8 cellular contexts compared by ENCODE assay signal in the genomic region with DNA sequence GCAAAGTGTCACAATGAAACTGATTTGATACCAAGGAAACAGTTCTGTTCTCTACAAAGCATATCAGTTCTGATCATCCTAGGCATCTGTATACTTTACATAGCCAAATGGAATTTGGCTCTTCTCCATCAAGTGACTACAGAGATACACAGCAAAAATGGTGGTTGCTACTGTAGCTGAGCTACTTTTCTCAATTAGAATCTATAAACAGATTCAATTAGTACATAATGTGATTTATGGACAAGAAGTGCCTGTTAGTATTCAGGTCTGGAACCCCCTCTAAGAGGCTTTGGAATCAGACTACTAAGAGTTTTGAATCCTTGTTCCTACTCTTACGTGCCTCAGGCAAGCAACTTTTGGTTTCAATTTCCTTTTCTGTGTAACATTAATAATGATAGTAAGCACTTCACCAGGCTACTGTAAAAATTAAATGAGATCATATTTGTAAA. TPM values are rescaled to one million over a fixed set of nuclear protein-coding genes. Genes with fewer than 3 reads are reported as not detected.
DNase-seq lines count a peak whose midpoint lies in the region; ATAC-seq lines count a peak whose summit lies in the region.

No MANE protein-coding gene starts in this region.

- DNase-seq in activated naive CD4-positive, alpha-beta T cell treated with anti-CD3 and anti-CD28 coated beads, Interleukin-2, amount 10 ng/mL, durations not matched to agents 7 days and 5 days, result no peak
- no peak for DNase-seq in activated naive CD4-positive, alpha-beta T cell treated with Interleukin-2 at 50 U/mL for 16 hours
- DNase-seq in activated CD8-positive, alpha-beta T cell treated with anti-CD3 and anti-CD28 coated beads, Interleukin-2, amount 10 ng/mL, durations not matched to agents 7 days and 5 days, result no peak
- DNase-seq in memory B cell (ENCODE audit: low spot score in 2 of 2) (no peak), pons (ENCODE audit: low spot score) (no peak), 8988T (no peak), DMS153 treated with DMSO at 0.1 percent for 48 hours (lab: John Stamatoyannopoulos, UW; ENCODE audit: unreplicated experiment) (no peak)

- POLR2A ChIA-PET in activated CD8-positive, alpha-beta T cell treated with anti-CD3 and anti-CD28 coated beads, Interleukin-2, amount 10 ng/mL, durations not matched to agents 7 days and 5 days (lab: Charles Lee), result interaction anchor here (0.5 to 6.4 kb wide), 5 partner anchors 10 to 212 kb away, joined by 3 to 36 read pairs (median 6); a partner anchor contains a TSS

- CTCF ChIA-PET in activated naive CD4-positive, alpha-beta T cell treated with anti-CD3 and anti-CD28 coated beads, Interleukin-2, amount 10 ng/mL, durations not matched to agents 7 days and 5 days (lab: Charles Lee), result interaction anchor here (1.4 to 2.1 kb wide), 3 partner anchors 13 to 114 kb away, joined by 3 to 13 read pairs (median 10); a partner anchor contains a TSS
- CTCF ChIA-PET in activated CD8-positive, alpha-beta T cell treated with anti-CD3 and anti-CD28 coated beads, Interleukin-2, amount 10 ng/mL, durations not matched to agents 7 days and 5 days (lab: Charles Lee), result interaction anchor here (0.7 to 3.6 kb wide), 5 partner anchors 10 to 23 kb away, joined by 3 to 20 read pairs (median 6); no protein-coding TSS in a partner anchor

- ATAC-seq in HG03064 (IDR thresholded peaks at IDR 0.05; ENCODE audit: low read depth, unreplicated experiment) (peak; percentile 43), memory B cell (ENCODE audit: low read depth) (peak; percentile 80)
- peak; percentile 74 for ATAC-seq in activated CD8-positive, alpha-beta T cell treated with anti-CD3 and anti-CD28 coated beads, Interleukin-2, amount 10 ng/mL, durations not matched to agents 7 days and 5 days

- H3K9me3 Mint-ChIP-seq in activated naive CD4-positive, alpha-beta T cell treated with anti-CD3 and anti-CD28 coated beads, Interleukin-2, amount 10 ng/mL, durations not matched to agents 7 days and 5 days, result no peaks in the 10 kb centered on the region
- H3K9me3 Mint-ChIP-seq in activated CD8-positive, alpha-beta T cell treated with anti-CD3 and anti-CD28 coated beads, Interleukin-2, amount 10 ng/mL, durations not matched to agents 7 days and 5 days (ENCODE audit: insufficient read depth), result no peaks in the 10 kb centered on the region
- no peaks in the 10 kb centered on the region for H3K9me3 Mint-ChIP-seq in memory B cell

- peaks cover 48% of the 10 kb centered on the region for H3K36me3 Mint-ChIP-seq in activated naive CD4-positive, alpha-beta T cell treated with anti-CD3 and anti-CD28 coated beads, Interleukin-2, amount 10 ng/mL, durations not matched to agents 7 days and 5 days
- peaks cover 60% of the 10 kb centered on the region for H3K36me3 Mint-ChIP-seq in activated CD8-positive, alpha-beta T cell treated with anti-CD3 and anti-CD28 coated beads, Interleukin-2, amount 10 ng/mL, durations not matched to agents 7 days and 5 days (ENCODE audit: low read depth)
- peaks cover 7% of the 10 kb centered on the region for H3K36me3 Mint-ChIP-seq in memory B cell

- peak overlapping the region; percentile 90 for H3K27ac Mint-ChIP-seq in activated naive CD4-positive, alpha-beta T cell treated with anti-CD3 and anti-CD28 coated beads, Interleukin-2, amount 10 ng/mL, durations not matched to agents 7 days and 5 days
- peak overlapping the region; percentile 89 for H3K27ac Mint-ChIP-seq in activated CD8-positive, alpha-beta T cell treated with anti-CD3 and anti-CD28 coated beads, Interleukin-2, amount 10 ng/mL, durations not matched to agents 7 days and 5 days
- peak overlapping the region; percentile 86 for H3K27ac Mint-ChIP-seq in memory B cell

- peaks cover 71% of the 10 kb centered on the region for H3K4me1 Mint-ChIP-seq in activated naive CD4-positive, alpha-beta T cell treated with anti-CD3 and anti-CD28 coated beads, Interleukin-2, amount 10 ng/mL, durations not matched to agents 7 days and 5 days
- peaks cover 73% of the 10 kb centered on the region for H3K4me1 Mint-ChIP-seq in activated CD8-positive, alpha-beta T cell treated with anti-CD3 and anti-CD28 coated beads, Interleukin-2, amount 10 ng/mL, durations not matched to agents 7 days and 5 days (ENCODE audit: low read depth)
- peaks cover 11% of the 10 kb centered on the region for H3K4me1 Mint-ChIP-seq in memory B cell

- peak overlapping the region; percentile 66 for H3K4me3 Mint-ChIP-seq in activated naive CD4-positive, alpha-beta T cell treated with anti-CD3 and anti-CD28 coated beads, Interleukin-2, amount 10 ng/mL, durations not matched to agents 7 days and 5 days
- H3K4me3 Mint-ChIP-seq in activated CD8-positive, alpha-beta T cell treated with anti-CD3 and anti-CD28 coated beads, Interleukin-2, amount 10 ng/mL, durations not matched to agents 7 days and 5 days, result peak overlapping the region; percentile 73
- H3K4me3 Mint-ChIP-seq in memory B cell, result peak overlapping the region; percentile 68

- H3K27me3 Mint-ChIP-seq in activated naive CD4-positive, alpha-beta T cell treated with anti-CD3 and anti-CD28 coated beads, Interleukin-2, amount 10 ng/mL, durations not matched to agents 7 days and 5 days, result no peaks in the 10 kb centered on the region
- H3K27me3 Mint-ChIP-seq in activated CD8-positive, alpha-beta T cell treated with anti-CD3 and anti-CD28 coated beads, Interleukin-2, amount 10 ng/mL, durations not matched to agents 7 days and 5 days (ENCODE audit: low read depth), result no peaks in the 10 kb centered on the region
- no peaks in the 10 kb centered on the region for H3K27me3 Mint-ChIP-seq in memory B cell

RNA-seq across cellular contexts. Expression of a gene that starts 25.5 kb away (rescaled TPM):
- total RNA-seq in activated CD8-positive, alpha-beta T cell treated with anti-CD3 and anti-CD28 coated beads, Interleukin-2, amount 10 ng/mL, durations not matched to agents 7 days and 5 days, result 10 to 100 TPM; 51.8 to 57.9 TPM
